ENCODE assay signal across 8 cellular contexts in the genomic region with DNA sequence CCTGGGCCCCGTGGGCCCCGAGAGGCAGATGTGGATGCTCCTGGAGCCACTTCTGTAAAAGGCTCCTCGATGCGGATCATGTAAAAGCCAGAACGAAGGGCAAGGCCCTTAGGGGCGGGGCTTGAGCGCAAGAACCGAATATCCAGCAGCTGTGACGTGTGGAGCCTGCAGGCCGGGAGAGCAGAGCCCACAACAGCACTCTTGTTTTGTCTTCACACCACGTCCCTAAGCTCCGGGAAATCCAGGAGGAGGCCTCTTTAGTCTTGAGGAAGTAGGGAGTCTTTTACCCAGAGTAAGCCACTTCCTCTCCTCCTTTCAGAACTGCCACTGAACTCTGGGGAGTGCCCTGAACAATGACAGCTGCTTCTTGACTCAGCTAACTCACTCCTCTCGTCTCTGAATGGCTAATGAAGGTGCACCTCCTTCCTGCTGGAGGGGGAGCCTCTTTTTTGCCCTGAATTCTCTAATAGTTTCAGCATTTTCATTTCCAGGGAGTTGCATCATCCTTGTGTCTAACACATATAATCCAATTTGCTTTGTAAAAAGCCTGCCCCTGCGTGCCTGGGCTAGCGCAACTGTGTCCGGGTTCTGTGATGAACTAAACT. TPM values are rescaled to one million over a fixed set of nuclear protein-coding genes. Genes with fewer than 3 reads are reported as not detected.
DNase-seq lines count a peak whose midpoint lies in the region; ATAC-seq and TF ChIP-seq lines count a peak whose summit lies in the region.

No MANE protein-coding gene starts in this region.

- H3K27ac ChIP-seq in AG04450 (ENCODE audit: low read depth, low read length) (peak overlapping the region; percentile 95), left ventricle myocardium inferior (replicated peaks) (peak overlapping the region; percentile 87)

- POLR2A ChIA-PET in AG04450 (lab: Yijun Ruan, JAX), result interaction anchor here (0.5 to 1.1 kb wide), 3 partner anchors 11 to 85 kb away, joined by 4 read pairs; no protein-coding TSS in a partner anchor

- DNase-seq in AG04450 (ENCODE audit: low read depth, low spot score) (peak; percentile 66), NOMO-1 (lab: John Stamatoyannopoulos, UW; ENCODE audit: unreplicated experiment in 2 of 2) (peak; percentile 91 to 96), adipocyte (ENCODE audit: low read depth) (peak; percentile 91), left ventricle myocardium inferior (peak; percentile 80), sciatic nerve (ENCODE audit: low spot score) (peak; percentile 81), H4 (ENCODE audit: low spot score) (no peak), activated gamma-delta T cell treated with Interleukin-2 at 50 U/mL for 16 hours (no peak)

- H3K4me3 ChIP-seq in AG04450 (ENCODE audit: low read depth, low read length), result peak overlapping the region; percentile 11
- peak overlapping the region; percentile 68 for H3K4me3 ChIP-seq in adipocyte (ENCODE audit: low read length)
- H3K4me3 ChIP-seq in left ventricle myocardium inferior, result peak overlapping the region; percentile 48

- H3K36me3 ChIP-seq in adipocyte (ENCODE audit: control insufficient read depth, insufficient read depth, low read length, severe bottlenecking) (peaks cover 38% of the 10 kb centered on the region), left ventricle myocardium inferior (peaks cover 66% of the 10 kb centered on the region)

- CTCF ChIA-PET in AG04450 (lab: Charles Lee), result interaction anchor here (1.2 kb wide), 1 partner anchor 157 kb away, joined by 5 read pairs; no protein-coding TSS in a partner anchor

- TF ChIP-seq CTCF in AG04450 (IDR thresholded peaks at IDR 0.05; ENCODE audit: low read depth, low read length) (no peak), left ventricle myocardium inferior (IDR thresholded peaks at IDR 0.05; ENCODE audit: borderline replicate concordance) (no peak)

- ATAC-seq in GM21447 (IDR thresholded peaks at IDR 0.05; ENCODE audit: unreplicated experiment), result peak; percentile 77
- peak; percentile 94 for ATAC-seq in sciatic nerve

- intact Hi-C loops in left ventricle myocardium inferior (cut with micrococcal nuclease) (no loop called here), sciatic nerve (cut with DNase I) (loop anchor here (5.0 kb wide), 1 partner anchor 1935 kb away; the partner anchor contains the start of gene TSPO)

- H3K9me3 ChIP-seq in AG04450 (ENCODE audit: control insufficient read depth, insufficient read depth, low read length), result peaks cover 12% of the 10 kb centered on the region
- no peaks in the 10 kb centered on the region for H3K9me3 ChIP-seq in adipocyte (ENCODE audit: control insufficient read depth, low read length)
- no peaks in the 10 kb centered on the region for H3K9me3 ChIP-seq in left ventricle myocardium inferior (replicated peaks)

- peaks cover 22% of the 10 kb centered on the region for H3K4me1 ChIP-seq in adipocyte (ENCODE audit: control insufficient read depth, insufficient read depth, low read length)
- H3K4me1 ChIP-seq in left ventricle myocardium inferior, result peaks cover 32% of the 10 kb centered on the region

- peak overlapping the region; percentile 76 for H3K9ac ChIP-seq in adipocyte (ENCODE audit: low read length)

- H3K27me3 ChIP-seq in AG04450 (ENCODE audit: control insufficient read depth, insufficient read depth, low read length) (no peaks in the 10 kb centered on the region), adipocyte (replicated peaks; ENCODE audit: control insufficient read depth, insufficient read depth, low read length) (no peaks in the 10 kb centered on the region), left ventricle myocardium inferior (ENCODE audit: low read depth) (no peaks in the 10 kb centered on the region)

RNA-seq across cellular contexts. Expression of gene L3MBTL2, which starts 12.5 kb away (rescaled TPM):
- 19.1 and 19.8 TPM in 2 replicates for polyA plus RNA-seq in AG04450 (2011; rRNA removed)
- polyA minus RNA-seq in AG04450 (2011; rRNA and poly(A)+ RNA removed), result 27.1 and 31.4 TPM in 2 replicates
- total RNA-seq in left ventricle myocardium inferior, result 15.2 TPM
- total RNA-seq in sciatic nerve, result 18.1 TPM
- 16.4 and 20.7 TPM in 2 replicates for total RNA-seq in H4 (2014; rRNA removed; shearing (Covaris generic))

RNA-seq across cellular contexts. Expression of gene CHADL, which starts 23.1 kb away (rescaled TPM):
- 0.24 and 0.65 TPM in 2 replicates for polyA plus RNA-seq in AG04450 (2011; rRNA removed)
- 0.22 and 0.23 TPM in 2 replicates for polyA minus RNA-seq in AG04450 (2011; rRNA and poly(A)+ RNA removed)
- total RNA-seq in left ventricle myocardium inferior (10.3 TPM), sciatic nerve (13.1 TPM)
- total RNA-seq in H4 (2014; rRNA removed; shearing (Covaris generic)), result not detected in 2 replicates

Comparison
In these comparisons a context has a peak if more than half of its experiments do, and no peak if none do; other contexts are left out.
1. DNase-seq: peak in AG04450 (single experiment), NOMO-1 (2 of 2), adipocyte (single experiment), left ventricle myocardium inferior (single experiment) and sciatic nerve (single experiment); none in H4 (single experiment) and activated gamma-delta T cell treated with Interleukin-2 at 50 U/mL for 16 hours (single experiment).
2. H3K4me3 ChIP-seq: peak in every context shown above with its lines; median percentile 68 in adipocyte; 48 in left ventricle myocardium inferior; 11 in AG04450.
3. RNA of gene CHADL, which starts 23.1 kb away (total RNA-seq): 13.1 TPM in sciatic nerve (single experiment) and 10.3 TPM in left ventricle myocardium inferior (single experiment); not detected in H4; every median in the first group is over 10 times any median in the second.